Comparison of ENCODE assay signal across 11 cellular contexts in genomic region chr9:15491950-15492349, GRCh38.
"Had no signal": no experiment of that assay in that cellular context is flagged by ENCODE, and none has a peak within 500 bp of the region (broad histone marks: within the 10 kb centered on the region; RNA-seq: fewer than 3 reads in every experiment).

No MANE protein-coding gene starts in this region.

- H3K4me3 Mint-ChIP-seq: neural progenitor cell; stimulated activated naive CD8-positive, alpha-beta T cell treated with anti-CD3 and anti-CD28 coated beads, Interleukin-15, amount 100 ng/mL, for 72 hours had no signal

- H3K27ac Mint-ChIP-seq: neural progenitor cell; stimulated activated naive CD8-positive, alpha-beta T cell treated with anti-CD3 and anti-CD28 coated beads, Interleukin-15, amount 100 ng/mL, for 72 hours had no signal

- ATAC-seq: esophagus mucosa; gastrocnemius medialis; left lung; stimulated activated naive CD8-positive, alpha-beta T cell treated with anti-CD3 and anti-CD28 coated beads, Interleukin-15, amount 100 ng/mL, for 72 hours had no signal

- H3K27me3 Mint-ChIP-seq: stimulated activated naive CD8-positive, alpha-beta T cell treated with anti-CD3 and anti-CD28 coated beads, Interleukin-15, amount 100 ng/mL, for 72 hours had no signal

- DNase-seq: cerebellar nuclear complex; cortex of kidney; gastrocnemius medialis; head of caudate nucleus; kidney; left lung; stimulated activated naive CD8-positive, alpha-beta T cell treated with anti-CD3 and anti-CD28 coated beads, Interleukin-15, amount 100 ng/mL, for 72 hours; testis; upper lobe of left lung had no signal

- H3K4me1 Mint-ChIP-seq: neural progenitor cell had no signal
